5 cellular contexts compared by ENCODE assay signal in the genomic region with DNA sequence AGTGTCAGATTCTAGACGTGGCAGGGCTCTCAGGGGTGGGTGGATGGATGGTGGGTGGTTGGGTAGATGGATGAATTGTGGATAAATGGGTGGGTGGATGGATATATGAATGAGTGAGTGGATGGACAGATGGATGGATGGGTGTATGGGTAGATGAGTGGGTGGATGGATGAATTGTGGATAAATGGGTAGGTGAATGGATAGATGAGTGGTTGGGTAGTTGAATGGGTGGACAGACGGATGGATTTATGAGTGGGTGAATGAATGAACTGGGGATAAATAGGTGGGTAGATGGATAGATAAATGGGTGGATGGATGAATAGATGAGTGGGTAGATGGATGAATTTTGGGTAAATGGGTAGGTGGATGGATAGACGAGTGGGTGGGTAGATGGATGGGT.
DNase-seq lines count a peak whose midpoint lies in the region; ATAC-seq, FAIRE-seq and TF ChIP-seq lines count a peak whose summit lies in the region.
"Not testable (repeated sequence)": the region's sequence is repeated elsewhere in the genome, so short reads cannot be mapped to it uniquely, and the experiment has no call there.

No MANE protein-coding gene starts in this region.

- not testable (repeated sequence) for H3K9ac ChIP-seq in IMR-90 (ENCODE audit: low read depth, low read length); endothelial cell of umbilical vein (replicated peaks; ENCODE audit: extremely low read depth, insufficient read depth, low read length)

- H3K18ac ChIP-seq in IMR-90 (ENCODE audit: low read depth, low read length), result not testable (repeated sequence)

- BruUV-seq in IMR-90 (replicated peaks; lab: Mats Ljungman, UMichigan); endothelial cell of umbilical vein (replicated peaks; lab: Mats Ljungman, UMichigan): not testable (repeated sequence)

- not testable (repeated sequence) for H3K36me3 ChIP-seq in HEK293 (ENCODE audit: control insufficient read depth in 2 of 2, insufficient read depth in 1 of 2, low read length in 2 of 2); IMR-90 (ENCODE audit: control insufficient read depth, insufficient read depth, low read length); endothelial cell of umbilical vein (ENCODE audit: control insufficient read depth in 2 of 2, extremely low read depth in 1 of 2, insufficient read depth in 2 of 2, low read length in 2 of 2)

- H2BK120ac ChIP-seq in IMR-90 (ENCODE audit: low read depth, low read length), result not testable (repeated sequence)

- H3K4me3 ChIP-seq in HEK293 (ENCODE audit: low read depth, low read length); IMR-90 (ENCODE audit: insufficient read depth, low read depth, low read length); endothelial cell of umbilical vein (replicated peaks in 1 of 3; ENCODE audit: insufficient read depth in 1 of 3, low read depth in 1 of 3, low read length in 3 of 3): not testable (repeated sequence)

- not testable (repeated sequence) for H3K4me2 ChIP-seq in IMR-90 (ENCODE audit: low read depth, low read length); endothelial cell of umbilical vein (ENCODE audit: insufficient read depth, low read length)

- FAIRE-seq in HTR-8/SVneo (lab: Jason Lieb, UNC), result peak; percentile 9
- peak; percentile 4 for FAIRE-seq in endothelial cell of umbilical vein (lab: Jason Lieb, UNC)
- peak; percentile 40 for FAIRE-seq in urothelium cell line (lab: Jason Lieb, UNC)

- not testable (repeated sequence) for H3K14ac ChIP-seq in IMR-90 (replicated peaks; ENCODE audit: low read depth, low read length)

- H4K20me1 ChIP-seq in IMR-90 (ENCODE audit: insufficient read depth, low read length); endothelial cell of umbilical vein (replicated peaks; ENCODE audit: control insufficient read depth, extremely low read depth, insufficient read depth, low read length): not testable (repeated sequence)

- not testable (repeated sequence) for DNase-seq in HTR-8/SVneo (ENCODE audit: insufficient read length, low spot score); IMR-90; endothelial cell of umbilical vein (ENCODE audit: low read depth, low spot score); urothelium cell line (ENCODE audit: low spot score)

- H3K4me1 ChIP-seq in HEK293 (ENCODE audit: control insufficient read depth, insufficient read depth, low read length); endothelial cell of umbilical vein (ENCODE audit: control insufficient read depth, extremely low read depth, insufficient read depth, low read length): not testable (repeated sequence)
- peaks cover 12% of the 10 kb centered on the region for H3K4me1 ChIP-seq in IMR-90 (ENCODE audit: control insufficient read depth, insufficient read depth, low read length)

- CTCF ChIA-PET in HEK293 (lab: Yijun Ruan, JAX); IMR-90 (lab: Yijun Ruan, JAX); endothelial cell of umbilical vein (lab: Charles Lee): not testable (repeated sequence)

- not testable (repeated sequence) for H2BK15ac ChIP-seq in IMR-90 (ENCODE audit: low read depth, low read length)

- H3K23ac ChIP-seq in IMR-90 (ENCODE audit: low read depth, low read length), result not testable (repeated sequence)

- not testable (repeated sequence) for H4K91ac ChIP-seq in IMR-90 (ENCODE audit: insufficient read depth, low read depth, low read length)

- H3K4ac ChIP-seq in IMR-90 (ENCODE audit: low read depth, low read length), result not testable (repeated sequence)

- H2AK9ac ChIP-seq in IMR-90 (replicated peaks; ENCODE audit: low read depth, low read length, poor library complexity), result not testable (repeated sequence)

- dilution Hi-C loops in IMR-90 (cut with HindIII; ENCODE audit: low sequenced_read_pairs, unreplicated experiment); endothelial cell of umbilical vein (cut with MboI; ENCODE audit: extremely low pct_ligation_motif_present, low sequenced_read_pairs): not testable (repeated sequence)

- H3K56ac ChIP-seq in IMR-90 (ENCODE audit: extremely low read depth, insufficient read depth, low read length), result not testable (repeated sequence)

- H3K9me1 ChIP-seq in IMR-90 (ENCODE audit: insufficient read depth, low read length); endothelial cell of umbilical vein (replicated peaks; ENCODE audit: control insufficient read depth, extremely low read depth, insufficient read depth, low read length): not testable (repeated sequence)

- intact Hi-C loops in IMR-90 (cut with micrococcal nuclease); endothelial cell of umbilical vein (cut with micrococcal nuclease): not testable (repeated sequence)

- H3K9me3 ChIP-seq in HEK293 (ENCODE audit: control insufficient read depth, insufficient read depth, low read depth, low read length); IMR-90 (ENCODE audit: control insufficient read depth, insufficient read depth, low read length); endothelial cell of umbilical vein (replicated peaks; ENCODE audit: control insufficient read depth, insufficient read depth, low read length): not testable (repeated sequence)

- not testable (repeated sequence) for ATAC-seq in IMR-90 (ENCODE audit: low read depth)

- not testable (repeated sequence) for H3K79me1 ChIP-seq in IMR-90 (ENCODE audit: low read depth in 1 of 2, low read length in 2 of 2)

- not testable (repeated sequence) for H2BK20ac ChIP-seq in IMR-90 (ENCODE audit: low read depth, low read length)

- in situ Hi-C loops in IMR-90 (cut with MboI; ENCODE audit: low sequenced_read_pairs), result not testable (repeated sequence)

- H3K79me2 ChIP-seq in endothelial cell of umbilical vein (ENCODE audit: control insufficient read depth, insufficient read depth, low read length), result not testable (repeated sequence)

- WGBS in IMR-90 (ENCODE audit: extremely low coverage in 2 of 2, insufficient read length in 1 of 2), 2 experiments, result 94% methylated on average over 1 of the region's 3 CpGs; no CpG with 5 or more reads in 1 of the 2 experiments

- not testable (repeated sequence) for H2BK5ac ChIP-seq in IMR-90 (ENCODE audit: low read depth, low read length, poor library complexity, severe bottlenecking)

- TF ChIP-seq POLR2A in IMR-90 (IDR thresholded peaks at IDR 0.05; ENCODE audit: low read depth, low read length); endothelial cell of umbilical vein (IDR thresholded peaks at IDR 0.05; ENCODE audit: low read depth, low read length): not testable (repeated sequence)

- not testable (repeated sequence) for H4K8ac ChIP-seq in IMR-90 (ENCODE audit: low read depth in 2 of 2, low read length in 2 of 2)

- 0 out of 2 replicates have a peak overlapping the region, but pooled peaks have one; percentile 39 for H2AK5ac ChIP-seq in IMR-90 (ENCODE audit: low read depth, low read length)

- TF ChIP-seq RAD21 in IMR-90 (IDR thresholded peaks at IDR 0.05; ENCODE audit: low read length), result not testable (repeated sequence)

- H3K27ac ChIP-seq in HEK293 (ENCODE audit: extremely low read depth, low read depth, low read length); IMR-90 (ENCODE audit: insufficient read depth, low read length); endothelial cell of umbilical vein (ENCODE audit: insufficient read depth, low read depth, low read length): not testable (repeated sequence)

- not testable (repeated sequence) for TF ChIP-seq CTCF in HEK293 (tag by site-specific recombination; IDR thresholded peaks at IDR 0.05); IMR-90 (conservative IDR thresholded peaks at IDR 0.05; ENCODE audit: low read depth, low read length); endothelial cell of umbilical vein (IDR thresholded peaks at IDR 0.05; ENCODE audit: extremely low read depth in 1 of 2, insufficient read depth in 1 of 2, low read depth in 1 of 2, low read length in 2 of 2)

- POLR2A ChIA-PET in HEK293 (lab: Yijun Ruan, JAX); IMR-90 (lab: Charles Lee; ENCODE audit: unreplicated experiment); endothelial cell of umbilical vein (lab: Charles Lee): not testable (repeated sequence)

- not testable (repeated sequence) for H4K5ac ChIP-seq in IMR-90 (ENCODE audit: low read depth, low read length)

- H3K27me3 ChIP-seq in IMR-90 (ENCODE audit: control insufficient read depth, insufficient read depth, low read length); endothelial cell of umbilical vein (ENCODE audit: control insufficient read depth in 2 of 2, insufficient read depth in 2 of 2, low read length in 2 of 2): not testable (repeated sequence)

- not testable (repeated sequence) for H2AFZ ChIP-seq in IMR-90 (replicated peaks; ENCODE audit: low read length, poor library complexity); endothelial cell of umbilical vein (ENCODE audit: low read depth, low read length)

TF ChIP-seq in HEK293, 187 proteins besides CTCF, POLR2A, EP300 and RAD21:
- TF ChIP-seq ZFHX2 (tag by site-specific recombination; conservative IDR thresholded peaks at IDR 0.05), result peak; percentile 97
- peak; percentile 100 for TF ChIP-seq EGR2 (tag by site-specific recombination; IDR thresholded peaks at IDR 0.05; ENCODE audit: low read depth)
TF ChIP-seq in HEK293: peak in this region for 2; not testable (repeated sequence) for 185.
